In genomic region chr12:114152890-114153289, GRCh38 we compare ENCODE assay signal across 16 cellular contexts.
DNase-seq lines count a peak whose midpoint lies in the region; ATAC-seq and TF ChIP-seq lines count a peak whose summit lies in the region.
"Had no signal": no experiment of that assay in that cellular context is flagged by ENCODE, and none has a peak within 500 bp of the region (broad histone marks: within the 10 kb centered on the region; RNA-seq: fewer than 3 reads in every experiment).

No MANE protein-coding gene starts in this region.

- H3K4me3 ChIP-seq in BJ (ENCODE audit: low read depth, low read length) (no peak overlapping the region), foreskin fibroblast (ENCODE audit: low read depth in 1 of 2, low read length in 2 of 2) (no peak overlapping the region)

- CTCF ChIA-PET in BJ (lab: Yijun Ruan, JAX): interaction anchor here (1.3 to 1.9 kb wide), 2 partner anchors 11 to 13 kb away, joined by 4 to 8 read pairs; no protein-coding TSS in a partner anchor

- intact Hi-C loops in activated CD4-positive, alpha-beta T cell treated with anti-CD3 and anti-CD28 coated beads, Interleukin-2, amount 10 ng/mL, durations not matched to agents 24 days and 14 days (cut with micrococcal nuclease): no loop called here

- no peak for ATAC-seq in GM21360 (IDR thresholded peaks at IDR 0.05; ENCODE audit: unreplicated experiment)

- H3K27me3 Mint-ChIP-seq in activated CD4-positive, alpha-beta T cell treated with anti-CD3 and anti-CD28 coated beads, Interleukin-2, amount 10 ng/mL, durations not matched to agents 24 days and 14 days: no peaks in the 10 kb centered on the region

- H3K9me3 Mint-ChIP-seq in activated CD4-positive, alpha-beta T cell treated with anti-CD3 and anti-CD28 coated beads, Interleukin-2, amount 10 ng/mL, durations not matched to agents 24 days and 14 days: no peaks in the 10 kb centered on the region
- H3K9me3 Mint-ChIP-seq: T-helper 1 cell treated with Interleukin-12 subunit alpha and Interleukin-12 subunit beta and Interleukin-4 antibody, amounts not matched to agents 30 μg/mL and 1 μg/mL, for 36 hours had no signal

- peak; percentile 22 for DNase-seq in BJ (ENCODE audit: low read depth)
- DNase-seq in GM04503 (ENCODE audit: low read depth): peak; percentile 47
- DNase-seq in RPMI7951 (ENCODE audit: low read depth): peak; percentile 31
- peak; percentile 21 to 52 for DNase-seq in foreskin fibroblast
- DNase-seq in NCI-H2196 (lab: John Stamatoyannopoulos, UW; ENCODE audit: unreplicated experiment): no peak
- no peak for DNase-seq in activated CD4-positive, alpha-beta T cell treated with anti-CD3 and anti-CD28 coated beads, Interleukin-2, amount 10 ng/mL, durations not matched to agents 24 days and 14 days
- DNase-seq: IMR-90; Karpas-422; NCI-H187; NCI-H345; NCI-H526 treated with DMSO at 0.1 percent for 48 hours; NK-92 treated with Interleukin-12 subunit alpha and Interleukin-12 subunit beta, amount 100 ng/mL, for 24 hours; RPMI8226; SIG-M5 had no signal

- no peak for TF ChIP-seq CTCF in BJ (IDR thresholded peaks at IDR 0.05; ENCODE audit: insufficient read depth, low read depth, low read length)
- no peak for TF ChIP-seq CTCF in foreskin fibroblast (IDR thresholded peaks at IDR 0.05; ENCODE audit: low read depth, low read length)

- H3K36me3 Mint-ChIP-seq in activated CD4-positive, alpha-beta T cell treated with anti-CD3 and anti-CD28 coated beads, Interleukin-2, amount 10 ng/mL, durations not matched to agents 24 days and 14 days (ENCODE audit: low read depth): no peaks in the 10 kb centered on the region

- H3K27ac Mint-ChIP-seq in activated CD4-positive, alpha-beta T cell treated with anti-CD3 and anti-CD28 coated beads, Interleukin-2, amount 10 ng/mL, durations not matched to agents 24 days and 14 days: no peak overlapping the region
- H3K27ac Mint-ChIP-seq: T-helper 1 cell treated with Interleukin-12 subunit alpha and Interleukin-12 subunit beta and Interleukin-4 antibody, amounts not matched to agents 30 μg/mL and 1 μg/mL, for 36 hours had no signal

- no peak overlapping the region for H3K4me3 Mint-ChIP-seq in activated CD4-positive, alpha-beta T cell treated with anti-CD3 and anti-CD28 coated beads, Interleukin-2, amount 10 ng/mL, durations not matched to agents 24 days and 14 days
- H3K4me3 Mint-ChIP-seq: T-helper 1 cell treated with Interleukin-12 subunit alpha and Interleukin-12 subunit beta and Interleukin-4 antibody, amounts not matched to agents 30 μg/mL and 1 μg/mL, for 36 hours had no signal

- peaks cover 2% of the 10 kb centered on the region; the same call in 1 of the 2 replicates for H3K27me3 ChIP-seq in BJ (ENCODE audit: control insufficient read depth, insufficient read depth, low read length)

- POLR2A ChIA-PET in BJ (lab: Charles Lee): no interaction called here

- no peaks in the 10 kb centered on the region for H3K4me1 Mint-ChIP-seq in activated CD4-positive, alpha-beta T cell treated with anti-CD3 and anti-CD28 coated beads, Interleukin-2, amount 10 ng/mL, durations not matched to agents 24 days and 14 days

- no peaks in the 10 kb centered on the region for H3K36me3 ChIP-seq in BJ (ENCODE audit: control insufficient read depth, insufficient read depth, low read length)

Comparison
In these comparisons a context has a peak if more than half of its experiments do, and no peak if none do; other contexts are left out.
1. DNase-seq: peak in BJ (single experiment), GM04503 (single experiment), RPMI7951 (single experiment) and foreskin fibroblast (2 of 2); none in NCI-H2196 (single experiment) and activated CD4-positive, alpha-beta T cell treated with anti-CD3 and anti-CD28 coated beads, Interleukin-2, amount 10 ng/mL, durations not matched to agents 24 days and 14 days (single experiment).